ENCODE assay signal across 8 cellular contexts in genomic region chr17:64795342-64795741, GRCh38.
DNase-seq lines count a peak whose midpoint lies in the region; ATAC-seq, FAIRE-seq and TF ChIP-seq lines count a peak whose summit lies in the region.
"Not testable (repeated sequence)": the region's sequence is repeated elsewhere in the genome, so short reads cannot be mapped to it uniquely, and the experiment has no call there.

No MANE protein-coding gene starts in this region.

- TF ChIP-seq POLR2A in endothelial cell of umbilical vein (IDR thresholded peaks at IDR 0.05; ENCODE audit: low read depth, low read length), result not testable (repeated sequence)

- H3K36me3 ChIP-seq in BLaER1 treated with 17β-estradiol and CSF1 and Interleukin-3, amounts not matched to agents 10 nM and 100 nM, result peaks cover 0 to 32% (median 7%) of the 10 kb centered on the region in 11 experiments; a peak in 10 of 22 replicates
- not testable (repeated sequence) for H3K36me3 ChIP-seq in astrocyte (ENCODE audit: insufficient read depth, low read length); endothelial cell of umbilical vein (ENCODE audit: control insufficient read depth in 2 of 2, extremely low read depth in 1 of 2, insufficient read depth in 2 of 2, low read length in 2 of 2); keratinocyte (ENCODE audit: control insufficient read depth in 2 of 2, extremely low read depth in 1 of 2, insufficient read depth in 2 of 2, low read length in 2 of 2); mucosa of descending colon (ENCODE audit: low read depth)

- H3K4me1 ChIP-seq in BLaER1 treated with 17β-estradiol and CSF1 and Interleukin-3, amounts not matched to agents 10 nM and 100 nM, result peaks cover 76 to 97% (median 93%) of the 10 kb centered on the region in 10 experiments
- not testable (repeated sequence) for H3K4me1 ChIP-seq in astrocyte (ENCODE audit: insufficient read depth, low read length)
- H3K4me1 ChIP-seq in endothelial cell of umbilical vein (ENCODE audit: control insufficient read depth, extremely low read depth, insufficient read depth, low read length) (peaks cover 16% of the 10 kb centered on the region), keratinocyte (ENCODE audit: control insufficient read depth, extremely low read depth, insufficient read depth, low read length) (peaks cover 25% of the 10 kb centered on the region), mucosa of descending colon (ENCODE audit: low read depth) (peaks cover 10% of the 10 kb centered on the region)

- H3K4me3 ChIP-seq in BLaER1 treated with 17β-estradiol and CSF1 and Interleukin-3, amounts not matched to agents 10 nM and 100 nM, result peak overlapping the region in 1 of 10 experiments; percentile 8; a peak in 1 of 20 replicates
- not testable (repeated sequence) for H3K4me3 ChIP-seq in astrocyte (ENCODE audit: insufficient read depth, low read depth, low read length); endothelial cell of umbilical vein (replicated peaks in 1 of 3; ENCODE audit: insufficient read depth in 1 of 3, low read depth in 1 of 3, low read length in 3 of 3); keratinocyte (ENCODE audit: control insufficient read depth in 2 of 3, extremely low read depth in 1 of 3, insufficient read depth in 2 of 3, low read depth in 1 of 3, low read length in 3 of 3); mucosa of descending colon

- FAIRE-seq in astrocyte (lab: Jason Lieb, UNC), result peak; percentile 26
- peak; percentile 74 for FAIRE-seq in endothelial cell of umbilical vein (lab: Jason Lieb, UNC)
- not testable (repeated sequence) for FAIRE-seq in keratinocyte (lab: Jason Lieb, UNC)

- H3K9me1 ChIP-seq in endothelial cell of umbilical vein (replicated peaks; ENCODE audit: control insufficient read depth, extremely low read depth, insufficient read depth, low read length); keratinocyte (ENCODE audit: control insufficient read depth, extremely low read depth, insufficient read depth, low read length): not testable (repeated sequence)

- H3K27ac Mint-ChIP-seq in activated CD4-positive, alpha-beta T cell treated with anti-CD3 and anti-CD28 coated beads, Interleukin-2, amount 10 ng/mL, durations not matched to agents 7 days and 5 days, result peak overlapping the region; percentile 62
- not testable (repeated sequence) for H3K27ac Mint-ChIP-seq in astrocyte (ENCODE audit: unreplicated experiment)
- peak overlapping the region; percentile 72 for H3K27ac Mint-ChIP-seq in type B pancreatic cell

- not testable (repeated sequence) for H3K27me3 Mint-ChIP-seq in activated CD4-positive, alpha-beta T cell treated with anti-CD3 and anti-CD28 coated beads, Interleukin-2, amount 10 ng/mL, durations not matched to agents 7 days and 5 days; astrocyte (ENCODE audit: low read depth, unreplicated experiment); type B pancreatic cell

- peak overlapping the region in 6 of 11 experiments; percentile 43 to 77 (median 68); a peak in 10 of 22 replicates for H3K9ac ChIP-seq in BLaER1 treated with 17β-estradiol and CSF1 and Interleukin-3, amounts not matched to agents 10 nM and 100 nM
- not testable (repeated sequence) for H3K9ac ChIP-seq in astrocyte (ENCODE audit: low read length); endothelial cell of umbilical vein (replicated peaks; ENCODE audit: extremely low read depth, insufficient read depth, low read length)
- peak overlapping the region; percentile 44 for H3K9ac ChIP-seq in keratinocyte (ENCODE audit: control insufficient read depth, extremely low read depth, insufficient read depth, low read length)

- intact Hi-C loops in endothelial cell of umbilical vein (cut with micrococcal nuclease); mucosa of descending colon (cut with DNase I, micrococcal nuclease): not testable (repeated sequence)

- not testable (repeated sequence) for TF ChIP-seq CTCF in RWPE1 (conservative IDR thresholded peaks at IDR 0.05; ENCODE audit: low read depth); astrocyte (IDR thresholded peaks at IDR 0.05; ENCODE audit: insufficient read depth, low read depth, low read length); endothelial cell of umbilical vein (IDR thresholded peaks at IDR 0.05; ENCODE audit: extremely low read depth in 1 of 2, insufficient read depth in 1 of 2, low read depth in 1 of 2, low read length in 2 of 2); keratinocyte (optimal IDR thresholded peaks at IDR 0.05 in 1 of 3, IDR thresholded peaks at IDR 0.05 in 1 of 3, conservative IDR thresholded peaks at IDR 0.05 in 1 of 3; ENCODE audit: extremely low read depth in 1 of 3, insufficient read depth in 2 of 3, low read length in 3 of 3); mucosa of descending colon (IDR thresholded peaks at IDR 0.05); type B pancreatic cell (conservative IDR thresholded peaks at IDR 0.05)

- not testable (repeated sequence) for H3K27me3 ChIP-seq in BLaER1 treated with 17β-estradiol and CSF1 and Interleukin-3, amounts not matched to agents 10 nM and 100 nM; astrocyte (ENCODE audit: insufficient read depth, low read length); endothelial cell of umbilical vein (ENCODE audit: control insufficient read depth in 2 of 2, insufficient read depth in 2 of 2, low read length in 2 of 2); keratinocyte (ENCODE audit: control insufficient read depth, extremely low read depth, insufficient read depth, low read length)

- ATAC-seq in mucosa of descending colon, result peak; percentile 72

- H3K4me2 ChIP-seq in BLaER1 treated with 17β-estradiol and CSF1 and Interleukin-3, amounts not matched to agents 10 nM and 100 nM, result peak overlapping the region; percentile 9 to 95 (median 87); a peak in 20 of 22 replicates
- H3K4me2 ChIP-seq in astrocyte (ENCODE audit: low read length); endothelial cell of umbilical vein (ENCODE audit: insufficient read depth, low read length); keratinocyte (ENCODE audit: control insufficient read depth, extremely low read depth, insufficient read depth, low read depth, low read length): not testable (repeated sequence)

- CTCF ChIA-PET in RWPE1 (lab: Yijun Ruan, JAX); activated CD4-positive, alpha-beta T cell treated with anti-CD3 and anti-CD28 coated beads, Interleukin-2, amount 10 ng/mL, durations not matched to agents 7 days and 5 days (lab: Charles Lee); endothelial cell of umbilical vein (lab: Charles Lee): not testable (repeated sequence)

- H3K4me1 Mint-ChIP-seq in activated CD4-positive, alpha-beta T cell treated with anti-CD3 and anti-CD28 coated beads, Interleukin-2, amount 10 ng/mL, durations not matched to agents 7 days and 5 days, result peaks cover 36% of the 10 kb centered on the region
- H3K4me1 Mint-ChIP-seq in astrocyte (ENCODE audit: low read depth, unreplicated experiment); type B pancreatic cell (ENCODE audit: unreplicated experiment): not testable (repeated sequence)

- not testable (repeated sequence) for DNase-seq in RWPE1 (ENCODE audit: low spot score); activated CD4-positive, alpha-beta T cell treated with anti-CD3 and anti-CD28 coated beads, Interleukin-2, amount 10 ng/mL, durations not matched to agents 7 days and 5 days; astrocyte (ENCODE audit: low read depth); endothelial cell of umbilical vein (ENCODE audit: low read depth, low spot score); keratinocyte (ENCODE audit: low read depth, low spot score); mucosa of descending colon; type B pancreatic cell (ENCODE audit: extremely low spot score, unreplicated experiment)

- not testable (repeated sequence) for H3K79me2 ChIP-seq in astrocyte (ENCODE audit: insufficient read depth, low read length); endothelial cell of umbilical vein (ENCODE audit: control insufficient read depth, insufficient read depth, low read length); keratinocyte (ENCODE audit: control insufficient read depth, insufficient read depth, low read length)

- not testable (repeated sequence) for H3K9me3 ChIP-seq in BLaER1 treated with 17β-estradiol and CSF1 and Interleukin-3, amounts not matched to agents 10 nM and 100 nM (replicated peaks in 1 of 11); astrocyte (ENCODE audit: insufficient read depth, low read depth, low read length); endothelial cell of umbilical vein (replicated peaks; ENCODE audit: control insufficient read depth, insufficient read depth, low read length); keratinocyte (ENCODE audit: control insufficient read depth, low read depth, low read length); mucosa of descending colon

- H2AFZ ChIP-seq in astrocyte (ENCODE audit: low read depth, low read length); endothelial cell of umbilical vein (ENCODE audit: low read depth, low read length); keratinocyte (ENCODE audit: control insufficient read depth, low read length): not testable (repeated sequence)

- POLR2A ChIA-PET in RWPE1 (lab: Yijun Ruan, JAX; ENCODE audit: low non-redundant PET); activated CD4-positive, alpha-beta T cell treated with anti-CD3 and anti-CD28 coated beads, Interleukin-2, amount 10 ng/mL, durations not matched to agents 7 days and 5 days (lab: Charles Lee); endothelial cell of umbilical vein (lab: Charles Lee): not testable (repeated sequence)

- H4K20me1 ChIP-seq in BLaER1 treated with 17β-estradiol and CSF1 and Interleukin-3, amounts not matched to agents 10 nM and 100 nM, result peaks cover 0 to 20% (median 0%) of the 10 kb centered on the region in 11 experiments; a peak in 6 of 22 replicates
- not testable (repeated sequence) for H4K20me1 ChIP-seq in astrocyte (ENCODE audit: insufficient read depth, low read length); endothelial cell of umbilical vein (replicated peaks; ENCODE audit: control insufficient read depth, extremely low read depth, insufficient read depth, low read length); keratinocyte (ENCODE audit: control insufficient read depth, extremely low read depth, insufficient read depth, low read length)

- H3K36me3 Mint-ChIP-seq in activated CD4-positive, alpha-beta T cell treated with anti-CD3 and anti-CD28 coated beads, Interleukin-2, amount 10 ng/mL, durations not matched to agents 7 days and 5 days (ENCODE audit: low read depth), result peaks cover 26% of the 10 kb centered on the region
- not testable (repeated sequence) for H3K36me3 Mint-ChIP-seq in astrocyte (ENCODE audit: low read depth, unreplicated experiment); type B pancreatic cell

- H3K27ac ChIP-seq in BLaER1 treated with 17β-estradiol and CSF1 and Interleukin-3, amounts not matched to agents 10 nM and 100 nM, result peak overlapping the region in 8 of 11 experiments; percentile 35 to 91 (median 78); a peak in 14 of 22 replicates
- peak overlapping the region; percentile 91; the same call in 1 of the 2 replicates for H3K27ac ChIP-seq in RWPE1
- not testable (repeated sequence) for H3K27ac ChIP-seq in astrocyte (ENCODE audit: low read depth, low read length); endothelial cell of umbilical vein (ENCODE audit: insufficient read depth, low read depth, low read length)
- H3K27ac ChIP-seq in keratinocyte (ENCODE audit: control insufficient read depth, insufficient read depth, low read length), result peak overlapping the region; percentile 84

- not testable (repeated sequence) for H3K9me3 Mint-ChIP-seq in activated CD4-positive, alpha-beta T cell treated with anti-CD3 and anti-CD28 coated beads, Interleukin-2, amount 10 ng/mL, durations not matched to agents 7 days and 5 days; astrocyte (ENCODE audit: unreplicated experiment); type B pancreatic cell

- dilution Hi-C loops in endothelial cell of umbilical vein (cut with MboI; ENCODE audit: extremely low pct_ligation_motif_present, low sequenced_read_pairs); keratinocyte (cut with MboI; ENCODE audit: extremely low pct_ligation_motif_present, low sequenced_read_pairs): not testable (repeated sequence)

- not testable (repeated sequence) for H3K4me3 Mint-ChIP-seq in activated CD4-positive, alpha-beta T cell treated with anti-CD3 and anti-CD28 coated beads, Interleukin-2, amount 10 ng/mL, durations not matched to agents 7 days and 5 days; astrocyte (ENCODE audit: unreplicated experiment); type B pancreatic cell

- not testable (repeated sequence) for BruUV-seq in endothelial cell of umbilical vein (replicated peaks; lab: Mats Ljungman, UMichigan)
